Comparison of ENCODE assay signal across 2 cellular contexts in the genomic region with DNA sequence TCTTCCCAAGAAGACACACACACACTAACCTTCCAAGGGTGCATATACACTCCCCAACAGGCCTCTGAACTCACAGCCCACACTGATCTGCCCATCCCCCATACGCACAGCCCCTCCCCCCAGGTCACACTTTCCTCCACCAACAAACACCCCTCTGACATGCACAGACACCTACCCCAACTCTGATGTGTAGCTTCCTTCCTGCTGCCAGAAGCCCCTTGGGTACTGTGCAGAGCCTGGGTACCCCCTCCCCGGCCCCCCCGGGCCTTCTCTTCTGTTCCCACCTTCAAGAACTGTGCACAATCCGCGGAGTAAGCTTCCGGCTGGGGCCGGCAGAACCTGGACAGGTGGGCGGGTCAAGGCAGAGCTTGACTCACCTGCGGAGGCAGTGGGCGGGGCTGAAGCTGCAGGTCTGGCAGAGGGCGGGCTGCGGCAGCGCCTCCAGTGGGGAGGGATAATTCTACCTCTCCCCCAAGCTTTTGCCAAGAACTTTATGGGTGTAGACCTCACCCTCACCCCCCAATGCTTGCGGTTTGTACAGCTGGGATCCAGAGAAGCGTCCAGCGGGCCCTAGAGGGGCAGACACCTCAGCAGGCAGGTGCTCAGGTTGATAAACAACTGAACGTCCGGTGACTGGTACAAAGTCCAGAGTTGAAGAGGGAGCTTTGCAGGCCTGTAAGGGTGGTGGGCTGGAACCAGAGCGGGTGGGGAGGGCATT.
TF ChIP-seq lines count a peak whose summit lies in the region.

TSS of gene C1orf210 (minus strand) at position 313 of the 718 bp plus-strand sequence. CDS start 2,311 bp downstream, outside the sequence.

TF ChIP-seq in K562, 482 proteins besides CTCF, POLR2A, EP300 and RAD21 (continued from another document):
- TF ChIP-seq, protein P1, sequence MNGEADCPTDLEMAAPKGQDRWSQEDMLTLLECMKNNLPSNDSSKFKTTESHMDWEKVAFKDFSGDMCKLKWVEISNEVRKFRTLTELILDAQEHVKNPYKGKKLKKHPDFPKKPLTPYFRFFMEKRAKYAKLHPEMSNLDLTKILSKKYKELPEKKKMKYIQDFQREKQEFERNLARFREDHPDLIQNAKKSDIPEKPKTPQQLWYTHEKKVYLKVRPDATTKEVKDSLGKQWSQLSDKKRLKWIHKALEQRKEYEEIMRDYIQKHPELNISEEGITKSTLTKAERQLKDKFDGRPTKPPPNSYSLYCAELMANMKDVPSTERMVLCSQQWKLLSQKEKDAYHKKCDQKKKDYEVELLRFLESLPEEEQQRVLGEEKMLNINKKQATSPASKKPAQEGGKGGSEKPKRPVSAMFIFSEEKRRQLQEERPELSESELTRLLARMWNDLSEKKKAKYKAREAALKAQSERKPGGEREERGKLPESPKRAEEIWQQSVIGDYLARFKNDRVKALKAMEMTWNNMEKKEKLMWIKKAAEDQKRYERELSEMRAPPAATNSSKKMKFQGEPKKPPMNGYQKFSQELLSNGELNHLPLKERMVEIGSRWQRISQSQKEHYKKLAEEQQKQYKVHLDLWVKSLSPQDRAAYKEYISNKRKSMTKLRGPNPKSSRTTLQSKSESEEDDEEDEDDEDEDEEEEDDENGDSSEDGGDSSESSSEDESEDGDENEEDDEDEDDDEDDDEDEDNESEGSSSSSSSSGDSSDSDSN (IDR thresholded peaks at IDR 0.05; ENCODE audit: borderline replicate concordance in 1 of 2, low read depth in 2 of 2, low read length in 2 of 2) = no peak
- no peak for TF ChIP-seq GABPA (tag; conservative IDR thresholded peaks at IDR 0.05; ENCODE audit: low read depth)
- TF ChIP-seq MTA2 (IDR thresholded peaks at IDR 0.05; ENCODE audit: low read depth) = no peak
- no peak for TF ChIP-seq ZNF121 (CRISPR knock-in tag; conservative IDR thresholded peaks at IDR 0.05)
- TF ChIP-seq XRCC4 (IDR thresholded peaks at IDR 0.05; ENCODE audit: extremely low read depth, insufficient read depth, insufficient read length) = no peak
- no peak for TF ChIP-seq PML (IDR thresholded peaks at IDR 0.05; ENCODE audit: low read length)
- TF ChIP-seq, protein P2, sequence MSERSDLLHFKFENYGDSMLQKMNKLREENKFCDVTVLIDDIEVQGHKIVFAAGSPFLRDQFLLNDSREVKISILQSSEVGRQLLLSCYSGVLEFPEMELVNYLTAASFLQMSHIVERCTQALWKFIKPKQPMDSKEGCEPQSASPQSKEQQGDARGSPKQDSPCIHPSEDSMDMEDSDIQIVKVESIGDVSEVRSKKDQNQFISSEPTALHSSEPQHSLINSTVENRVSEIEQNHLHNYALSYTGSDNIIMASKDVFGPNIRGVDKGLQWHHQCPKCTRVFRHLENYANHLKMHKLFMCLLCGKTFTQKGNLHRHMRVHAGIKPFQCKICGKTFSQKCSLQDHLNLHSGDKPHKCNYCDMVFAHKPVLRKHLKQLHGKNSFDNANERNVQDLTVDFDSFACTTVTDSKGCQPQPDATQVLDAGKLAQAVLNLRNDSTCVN (CRISPR knock-in tag; IDR thresholded peaks at IDR 0.05) = no peak
- no peak for TF ChIP-seq HDAC8 (tag; IDR thresholded peaks at IDR 0.05)
- TF ChIP-seq, protein P3, sequence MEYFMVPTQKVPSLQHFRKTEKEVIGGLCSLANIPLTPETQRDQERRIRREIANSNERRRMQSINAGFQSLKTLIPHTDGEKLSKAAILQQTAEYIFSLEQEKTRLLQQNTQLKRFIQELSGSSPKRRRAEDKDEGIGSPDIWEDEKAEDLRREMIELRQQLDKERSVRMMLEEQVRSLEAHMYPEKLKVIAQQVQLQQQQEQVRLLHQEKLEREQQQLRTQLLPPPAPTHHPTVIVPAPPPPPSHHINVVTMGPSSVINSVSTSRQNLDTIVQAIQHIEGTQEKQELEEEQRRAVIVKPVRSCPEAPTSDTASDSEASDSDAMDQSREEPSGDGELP (CRISPR knock-in tag; IDR thresholded peaks at IDR 0.05; ENCODE audit: borderline replicate concordance) = peak; percentile 61; the same call in 1 of the 2 replicates
- TF ChIP-seq ZNF263 (CRISPR knock-in tag; IDR thresholded peaks at IDR 0.05; ENCODE audit: borderline replicate concordance) = no peak
- TF ChIP-seq ZNF766 (CRISPR knock-in tag; conservative IDR thresholded peaks at IDR 0.05) = no peak
- TF ChIP-seq, protein P4, sequence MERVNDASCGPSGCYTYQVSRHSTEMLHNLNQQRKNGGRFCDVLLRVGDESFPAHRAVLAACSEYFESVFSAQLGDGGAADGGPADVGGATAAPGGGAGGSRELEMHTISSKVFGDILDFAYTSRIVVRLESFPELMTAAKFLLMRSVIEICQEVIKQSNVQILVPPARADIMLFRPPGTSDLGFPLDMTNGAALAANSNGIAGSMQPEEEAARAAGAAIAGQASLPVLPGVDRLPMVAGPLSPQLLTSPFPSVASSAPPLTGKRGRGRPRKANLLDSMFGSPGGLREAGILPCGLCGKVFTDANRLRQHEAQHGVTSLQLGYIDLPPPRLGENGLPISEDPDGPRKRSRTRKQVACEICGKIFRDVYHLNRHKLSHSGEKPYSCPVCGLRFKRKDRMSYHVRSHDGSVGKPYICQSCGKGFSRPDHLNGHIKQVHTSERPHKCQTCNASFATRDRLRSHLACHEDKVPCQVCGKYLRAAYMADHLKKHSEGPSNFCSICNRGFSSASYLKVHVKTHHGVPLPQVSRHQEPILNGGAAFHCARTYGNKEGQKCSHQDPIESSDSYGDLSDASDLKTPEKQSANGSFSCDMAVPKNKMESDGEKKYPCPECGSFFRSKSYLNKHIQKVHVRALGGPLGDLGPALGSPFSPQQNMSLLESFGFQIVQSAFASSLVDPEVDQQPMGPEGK (CRISPR knock-in tag; IDR thresholded peaks at IDR 0.05; ENCODE audit: borderline replicate concordance) = no peak
- TF ChIP-seq VEZF1 (CRISPR knock-in tag; IDR thresholded peaks at IDR 0.05) = peak; percentile 41; the same call in 1 of the 2 replicates
- TF ChIP-seq PTRF (tag; IDR thresholded peaks at IDR 0.05) = no peak
- peak; percentile 47 for TF ChIP-seq EGR1 (conservative IDR thresholded peaks at IDR 0.05)
- TF ChIP-seq CHCHD3 (CRISPR knock-in tag; IDR thresholded peaks at IDR 0.05) = no peak
- TF ChIP-seq ZNF324 (CRISPR knock-in tag; IDR thresholded peaks at IDR 0.05) = no peak
- TF ChIP-seq KLF1 (tag; IDR thresholded peaks at IDR 0.05) = no peak

TF ChIP-seq in HepG2, 621 proteins besides CTCF, POLR2A, EP300 and RAD21 (continued from another document and continues in another):
- TF ChIP-seq, protein P5, sequence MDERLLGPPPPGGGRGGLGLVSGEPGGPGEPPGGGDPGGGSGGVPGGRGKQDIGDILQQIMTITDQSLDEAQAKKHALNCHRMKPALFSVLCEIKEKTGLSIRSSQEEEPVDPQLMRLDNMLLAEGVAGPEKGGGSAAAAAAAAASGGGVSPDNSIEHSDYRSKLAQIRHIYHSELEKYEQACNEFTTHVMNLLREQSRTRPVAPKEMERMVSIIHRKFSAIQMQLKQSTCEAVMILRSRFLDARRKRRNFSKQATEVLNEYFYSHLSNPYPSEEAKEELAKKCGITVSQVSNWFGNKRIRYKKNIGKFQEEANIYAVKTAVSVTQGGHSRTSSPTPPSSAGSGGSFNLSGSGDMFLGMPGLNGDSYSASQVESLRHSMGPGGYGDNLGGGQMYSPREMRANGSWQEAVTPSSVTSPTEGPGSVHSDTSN (CRISPR knock-in tag; IDR thresholded peaks at IDR 0.05) = no peak
- TF ChIP-seq TBX2 (CRISPR knock-in tag; IDR thresholded peaks at IDR 0.05; ENCODE audit: borderline replicate concordance) = peak; percentile 76; the same call in 1 of the 2 replicates
- TF ChIP-seq ZEB1 (IDR thresholded peaks at IDR 0.05; ENCODE audit: insufficient replicate concordance, low read depth) = peak; percentile 98
- TF ChIP-seq ZNF44 (CRISPR knock-in tag; IDR thresholded peaks at IDR 0.05) = no peak
- TF ChIP-seq, protein P3 (IDR thresholded peaks at IDR 0.05; ENCODE audit: borderline replicate concordance, low read depth) = peak; percentile 74; the same call in 1 of the 2 replicates
- TF ChIP-seq ZMYM4 (CRISPR knock-in tag; IDR thresholded peaks at IDR 0.05) = no peak
- TF ChIP-seq, protein P6, sequence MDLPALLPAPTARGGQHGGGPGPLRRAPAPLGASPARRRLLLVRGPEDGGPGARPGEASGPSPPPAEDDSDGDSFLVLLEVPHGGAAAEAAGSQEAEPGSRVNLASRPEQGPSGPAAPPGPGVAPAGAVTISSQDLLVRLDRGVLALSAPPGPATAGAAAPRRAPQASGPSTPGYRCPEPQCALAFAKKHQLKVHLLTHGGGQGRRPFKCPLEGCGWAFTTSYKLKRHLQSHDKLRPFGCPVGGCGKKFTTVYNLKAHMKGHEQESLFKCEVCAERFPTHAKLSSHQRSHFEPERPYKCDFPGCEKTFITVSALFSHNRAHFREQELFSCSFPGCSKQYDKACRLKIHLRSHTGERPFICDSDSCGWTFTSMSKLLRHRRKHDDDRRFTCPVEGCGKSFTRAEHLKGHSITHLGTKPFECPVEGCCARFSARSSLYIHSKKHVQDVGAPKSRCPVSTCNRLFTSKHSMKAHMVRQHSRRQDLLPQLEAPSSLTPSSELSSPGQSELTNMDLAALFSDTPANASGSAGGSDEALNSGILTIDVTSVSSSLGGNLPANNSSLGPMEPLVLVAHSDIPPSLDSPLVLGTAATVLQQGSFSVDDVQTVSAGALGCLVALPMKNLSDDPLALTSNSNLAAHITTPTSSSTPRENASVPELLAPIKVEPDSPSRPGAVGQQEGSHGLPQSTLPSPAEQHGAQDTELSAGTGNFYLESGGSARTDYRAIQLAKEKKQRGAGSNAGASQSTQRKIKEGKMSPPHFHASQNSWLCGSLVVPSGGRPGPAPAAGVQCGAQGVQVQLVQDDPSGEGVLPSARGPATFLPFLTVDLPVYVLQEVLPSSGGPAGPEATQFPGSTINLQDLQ (CRISPR knock-in tag; IDR thresholded peaks at IDR 0.05) = no peak
- TF ChIP-seq RERE (CRISPR knock-in tag; IDR thresholded peaks at IDR 0.05; ENCODE audit: low read depth) = no peak
- TF ChIP-seq MED1 (CRISPR knock-in tag; IDR thresholded peaks at IDR 0.05) = peak; percentile 38; the same call in 1 of the 2 replicates
- no peak for TF ChIP-seq HCFC1 (IDR thresholded peaks at IDR 0.05; ENCODE audit: low read depth, low read length)
- no peak; the same call in 1 of the 2 replicates for TF ChIP-seq MYC (CRISPR knock-in tag; IDR thresholded peaks at IDR 0.05; ENCODE audit: borderline replicate concordance)
- no peak for TF ChIP-seq AGO1 (IDR thresholded peaks at IDR 0.05; ENCODE audit: low read depth, low read length, poor library complexity, severe bottlenecking)
- TF ChIP-seq ZNF563 (CRISPR knock-in tag; IDR thresholded peaks at IDR 0.05) = peak; percentile 64; the same call in 1 of the 2 replicates
- TF ChIP-seq ZNF530 (CRISPR knock-in tag; IDR thresholded peaks at IDR 0.05; ENCODE audit: low read depth) = no peak
